Comparison of ENCODE assay signal across 11 cellular contexts in genomic region chrX:100685997-100686305, GRCh38. TPM values are rescaled to one million over a fixed set of nuclear protein-coding genes. Genes with fewer than 3 reads are reported as not detected.
A peak's percentile ranks its signal among the peaks of the same experiment; 100 is the strongest.
DNase-seq lines count a peak whose midpoint lies in the region; ATAC-seq and TF ChIP-seq lines count a peak whose summit lies in the region.
"Had no signal": no experiment of that assay in that cellular context is flagged by ENCODE, and none has a peak within 500 bp of the region (broad histone marks: within the 10 kb centered on the region; RNA-seq: fewer than 3 reads in every experiment).

No MANE protein-coding gene starts in this region.

- no peak overlapping the region for H3K27ac Mint-ChIP-seq in activated B cell treated with CpG ODN at 0.5 μM for 24 hours
- H3K27ac Mint-ChIP-seq: T-cell had no signal

- H3K27ac ChIP-seq in C4-2B (no peak overlapping the region), neural cell (ENCODE audit: low read length) (no peak overlapping the region)
- H3K27ac ChIP-seq: SJSA1 had no signal

- H3K9me3 Mint-ChIP-seq in activated B cell treated with CpG ODN at 0.5 μM for 24 hours, result no peaks in the 10 kb centered on the region
- H3K9me3 Mint-ChIP-seq: T-cell had no signal

- H3K4me3 ChIP-seq in neural cell (ENCODE audit: low read length), result no peak overlapping the region
- H3K4me3 ChIP-seq: SJSA1 had no signal

- H3K4me1 Mint-ChIP-seq in activated B cell treated with CpG ODN at 0.5 μM for 24 hours, result peaks cover 28% of the 10 kb centered on the region

- no peak overlapping the region for H2AFZ ChIP-seq in neural cell (ENCODE audit: low read depth, low read length)

- no peak for TF ChIP-seq RAD21 in neural cell (conservative IDR thresholded peaks at IDR 0.05)

- H3K27me3 ChIP-seq in neural cell (ENCODE audit: insufficient read depth, low read depth, low read length), result no peaks in the 10 kb centered on the region
- H3K27me3 ChIP-seq: SJSA1 had no signal

- no peaks in the 10 kb centered on the region for H3K36me3 ChIP-seq in neural cell (ENCODE audit: insufficient read depth, low read length)

- no peak for TF ChIP-seq EP300 in neural cell (conservative IDR thresholded peaks at IDR 0.05; ENCODE audit: poor library complexity, severe bottlenecking)

- peak; percentile 55 for TF ChIP-seq CTCF in C4-2B (conservative IDR thresholded peaks at IDR 0.05)
- no peak for TF ChIP-seq CTCF in activated B cell treated with CpG ODN at 0.5 μM for 24 hours (IDR thresholded peaks at IDR 0.05)
- TF ChIP-seq CTCF in neural cell (IDR thresholded peaks at IDR 0.05; ENCODE audit: poor library complexity, severe bottlenecking), result no peak

- H3K27me3 Mint-ChIP-seq in activated B cell treated with CpG ODN at 0.5 μM for 24 hours, result no peaks in the 10 kb centered on the region

- DNase-seq in activated B cell treated with CpG ODN at 0.5 μM for 24 hours, result no peak
- no peak for DNase-seq in stimulated activated CD4-positive, alpha-beta T cell treated with anti-CD3 and anti-CD28 coated beads, Interleukin-2, amount 100 ng/mL, for 48 hours
- DNase-seq in NCI-H2196 treated with DMSO at 0.1 percent for 48 hours (lab: John Stamatoyannopoulos, UW; ENCODE audit: unreplicated experiment), result no peak
- no peak for DNase-seq in activated T-cell treated with anti-CD3 and anti-CD28 coated beads, Interleukin-2, amount 50 U/mL, for 1 hour

- H3K9me2 ChIP-seq in neural cell (ENCODE audit: insufficient read depth, low read length), result no peaks in the 10 kb centered on the region

- intact Hi-C loops in activated B cell treated with CpG ODN at 0.5 μM for 24 hours (cut with micrococcal nuclease), result loop anchor here (1.0 to 5.0 kb wide), 6 partner anchors 15 to 601 kb away; no protein-coding TSS in a partner anchor

- H3K36me3 Mint-ChIP-seq in activated B cell treated with CpG ODN at 0.5 μM for 24 hours (ENCODE audit: low read depth), result no peaks in the 10 kb centered on the region
- H3K36me3 Mint-ChIP-seq: T-cell had no signal

- POLR2A ChIA-PET in activated B cell treated with CpG ODN at 0.5 μM for 24 hours (lab: Charles Lee), result no interaction called here

- no peaks in the 10 kb centered on the region for H3F3A ChIP-seq in neural cell (ENCODE audit: insufficient read depth, low read length, poor library complexity, severe bottlenecking)

- CTCF ChIA-PET in activated B cell treated with CpG ODN at 0.5 μM for 24 hours (lab: Charles Lee), result interaction anchor here (1.1 to 6.7 kb wide), 6 partner anchors 11 to 174 kb away, joined by 3 to 135 read pairs (median 6); no protein-coding TSS in a partner anchor

- no peaks in the 10 kb centered on the region for H3K79me2 ChIP-seq in neural cell (replicated peaks; ENCODE audit: insufficient read depth, low read length)

- H4K20me1 ChIP-seq in neural cell (ENCODE audit: insufficient read depth), result no peaks in the 10 kb centered on the region

- H3K9ac ChIP-seq in neural cell (ENCODE audit: low read length), result no peak overlapping the region

- H3K4me2 ChIP-seq in neural cell (ENCODE audit: low read length), result no peak overlapping the region

- H3K4me3 Mint-ChIP-seq in activated B cell treated with CpG ODN at 0.5 μM for 24 hours, result peak overlapping the region; percentile 11
- H3K4me3 Mint-ChIP-seq: T-cell had no signal

- no peaks in the 10 kb centered on the region for H3K9me3 ChIP-seq in neural cell (ENCODE audit: low read length)
- H3K9me3 ChIP-seq: SJSA1 had no signal

- peak; percentile 4 for ATAC-seq in HG02642 (IDR thresholded peaks at IDR 0.05; ENCODE audit: poor library complexity, unreplicated experiment)
- no peak for ATAC-seq in activated B cell treated with CpG ODN at 0.5 μM for 24 hours (ENCODE audit: low read depth)
- no peak for ATAC-seq in GM18511 (IDR thresholded peaks at IDR 0.05; ENCODE audit: unreplicated experiment)

TF ChIP-seq in neural cell, 6 proteins besides CTCF, POLR2A, EP300 and RAD21:
- TF ChIP-seq POLR2AphosphoS5 (IDR thresholded peaks at IDR 0.05), result no peak
- peak; percentile 31 for TF ChIP-seq SMC3 (conservative IDR thresholded peaks at IDR 0.05; ENCODE audit: poor library complexity)

RNA-seq across cellular contexts. Expression of gene SRPX2, which starts 42.0 kb away (rescaled TPM):
- not detected in 2 replicates for total RNA-seq in activated B cell treated with CpG ODN at 0.5 μM for 24 hours
- polyA plus RNA-seq in neural cell, result 0.59 TPM in 1 of 2 replicates, not detected in the other
- not detected in 2 replicates for polyA minus RNA-seq in neural cell
- total RNA-seq: H1 had no signal
- polyA plus RNA-seq: H1 had no signal

RNA-seq across cellular contexts. Expression of gene SYTL4, which starts 46.0 kb away (rescaled TPM):
- 0.20 and 0.39 TPM in 2 replicates for total RNA-seq in activated B cell treated with CpG ODN at 0.5 μM for 24 hours
- 0.11 TPM in 1 of 2 replicates, not detected in the other for polyA plus RNA-seq in neural cell
- polyA minus RNA-seq in neural cell, result not detected in 2 replicates

RNA-seq across cellular contexts. Expression of gene TSPAN6, which starts 49.3 kb away (rescaled TPM):
- 0.07 and 0.12 TPM in 2 replicates for total RNA-seq in activated B cell treated with CpG ODN at 0.5 μM for 24 hours
- polyA plus RNA-seq in neural cell, result 45.8 and 63.3 TPM in 2 replicates
- 29.0 and 33.5 TPM in 2 replicates for polyA minus RNA-seq in neural cell
